8 cellular contexts compared by ENCODE assay signal in the genomic region with DNA sequence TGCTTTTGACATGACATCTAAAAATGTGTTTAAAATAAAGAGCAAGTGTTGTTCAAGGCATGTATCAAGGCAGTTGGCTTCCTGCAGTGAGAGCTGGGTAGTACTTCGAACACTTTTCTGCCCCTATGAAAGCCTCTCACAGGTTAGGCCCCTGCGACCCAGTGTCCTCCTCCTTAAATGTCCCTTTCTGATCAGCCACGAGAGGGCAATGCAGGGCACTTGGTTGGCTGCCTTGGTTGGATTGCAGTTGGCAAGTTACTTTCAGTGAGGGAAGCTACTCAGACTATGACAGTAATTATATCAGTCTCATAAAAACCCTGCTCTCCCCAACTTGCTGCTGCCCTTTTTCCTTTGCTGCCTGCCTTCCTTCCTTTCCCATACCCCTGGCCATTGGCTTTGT.
A peak's percentile ranks its signal among the peaks of the same experiment; 100 is the strongest.
DNase-seq lines count a peak whose midpoint lies in the region; ATAC-seq and TF ChIP-seq lines count a peak whose summit lies in the region.

No MANE protein-coding gene starts in this region.

- H3K9me3 ChIP-seq in thyroid gland = no peaks in the 10 kb centered on the region

- H3K9me3 Mint-ChIP-seq in HFFc6 = no peaks in the 10 kb centered on the region

- peak; percentile 44 for DNase-seq in AG10803 (ENCODE audit: low read depth)
- DNase-seq in HFFc6 = peak; percentile 21
- DNase-seq in NOMO-1 treated with DMSO at 0.1 percent for 48 hours (lab: John Stamatoyannopoulos, UW; ENCODE audit: unreplicated experiment) = peak; percentile 72
- peak; percentile 47 for DNase-seq in foreskin melanocyte
- DNase-seq in thyroid gland = peak; percentile 28 to 36
- DNase-seq in activated T-cell treated with anti-CD3 and anti-CD28 coated beads for 4 hours = no peak

- TF ChIP-seq POLR2A in thyroid gland (IDR thresholded peaks at IDR 0.05) = no peak

- H3K4me3 ChIP-seq in AG10803 (ENCODE audit: low read length) (no peak overlapping the region), thyroid gland (replicated peaks in 1 of 3) (no peak overlapping the region)

- H3K36me3 Mint-ChIP-seq in HFFc6 (ENCODE audit: low read depth) = peaks cover 5% of the 10 kb centered on the region; the same call in 1 of the 2 replicates

- peaks cover 50% of the 10 kb centered on the region for H3K4me1 Mint-ChIP-seq in HFFc6 (ENCODE audit: low read depth)

- intact Hi-C loops in thyroid gland (cut with DNase I) = no loop called here

- 17 to 23% methylated on average over 3 of the region's 3 CpGs for WGBS in thyroid gland, 2 donors

- no peaks in the 10 kb centered on the region for H3K4me1 ChIP-seq in thyroid gland

- H3K27ac Mint-ChIP-seq in HFFc6 = no peak overlapping the region

- no peaks in the 10 kb centered on the region; the same call in 1 of the 2 replicates for H3K27me3 Mint-ChIP-seq in HFFc6 (ENCODE audit: insufficient read depth)

- H3K27me3 ChIP-seq in thyroid gland = no peaks in the 10 kb centered on the region

- H3K4me3 Mint-ChIP-seq in HFFc6 = no peak overlapping the region

- ATAC-seq in HG02623 (IDR thresholded peaks at IDR 0.05; ENCODE audit: unreplicated experiment) = no peak
- no peak for ATAC-seq in HG03442 (IDR thresholded peaks at IDR 0.05; ENCODE audit: unreplicated experiment)

- H3K27ac ChIP-seq in thyroid gland = no peak overlapping the region

- no peaks in the 10 kb centered on the region for H3K36me3 ChIP-seq in thyroid gland

- peak; percentile 56 for TF ChIP-seq CTCF in AG10803 (conservative IDR thresholded peaks at IDR 0.05; ENCODE audit: low read length)
- TF ChIP-seq CTCF in HFFc6 (IDR thresholded peaks at IDR 0.05) = peak; percentile 74
- peak in 3 of 6 experiments; percentile 38 to 51 (median 40) for TF ChIP-seq CTCF in thyroid gland (IDR thresholded peaks at IDR 0.05)
